15 cellular contexts compared by ENCODE assay signal in the genomic region with DNA sequence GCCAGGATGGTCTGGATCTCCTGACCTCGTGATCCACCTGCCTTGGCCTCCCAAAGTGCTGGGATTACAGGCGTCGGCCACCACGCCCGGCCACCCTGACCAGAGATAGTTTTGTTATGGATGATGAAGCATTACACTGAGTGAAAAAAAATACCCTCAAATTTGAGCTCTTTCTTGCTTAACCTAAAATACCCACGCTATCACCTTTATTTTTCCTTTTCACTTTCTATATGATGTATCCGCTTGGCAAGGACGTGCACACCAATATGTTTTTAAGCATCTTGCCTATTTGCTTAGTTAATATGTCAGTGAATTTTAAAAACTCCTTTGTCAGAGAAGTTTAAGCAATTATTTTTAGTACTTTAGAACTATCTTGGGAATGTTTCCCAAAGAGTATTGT.
"Had no signal": no experiment of that assay in that cellular context is flagged by ENCODE, and none has a peak within 500 bp of the region (broad histone marks: within the 10 kb centered on the region; RNA-seq: fewer than 3 reads in every experiment).

No MANE protein-coding gene starts in this region.

- H3K27me3 ChIP-seq: brain microvascular endothelial cell, dorsolateral prefrontal cortex, stomach had no signal

- H3K36me3 ChIP-seq: brain microvascular endothelial cell had no signal

- FAIRE-seq: TTC549 had no signal

- H3K4me3 ChIP-seq: dorsolateral prefrontal cortex, lower lobe of right lung, stomach had no signal

- H3K27me3 Mint-ChIP-seq: activated naive CD8-positive, alpha-beta T cell; activated T-cell treated with anti-CD3 and anti-CD28 coated beads, Interleukin-2, amount 50 U/mL, for 24 hours had no signal

- H3K79me2 ChIP-seq: parathyroid adenoma had no signal

- ATAC-seq: lower lobe of right lung had no signal

- DNase-seq: activated CD4-positive, CD25-positive, alpha-beta regulatory T cell; activated effector memory CD4-positive, alpha-beta T cell treated with anti-CD3 and anti-CD28 coated beads, Interleukin-2, amount 50 U/mL, for 16 hours; activated T-cell treated with anti-CD3 and anti-CD28 coated beads, Interleukin-2, amount 50 U/mL, for 24 hours; amygdala; brain microvascular endothelial cell; dorsolateral prefrontal cortex; hypothalamus; lower lobe of right lung; midbrain; stimulated activated CD4-positive, alpha-beta T cell treated with anti-CD3 and anti-CD28 coated beads, Interleukin-15, amount 100 ng/mL, for 24 hours; stimulated activated CD4-positive, alpha-beta T cell treated with anti-CD3 and anti-CD28 coated beads, Interleukin-4, amount 100 ng/mL, for 24 hours; stomach had no signal

- H3K9ac ChIP-seq: parathyroid adenoma had no signal

- H2AFZ ChIP-seq: parathyroid adenoma had no signal

- H3K27ac ChIP-seq: brain microvascular endothelial cell, dorsolateral prefrontal cortex, lower lobe of right lung, parathyroid adenoma, stomach had no signal

- H3K4me3 Mint-ChIP-seq: activated naive CD8-positive, alpha-beta T cell; activated T-cell treated with anti-CD3 and anti-CD28 coated beads, Interleukin-2, amount 50 U/mL, for 24 hours had no signal

- H3K27ac Mint-ChIP-seq: activated naive CD8-positive, alpha-beta T cell; activated T-cell treated with anti-CD3 and anti-CD28 coated beads, Interleukin-2, amount 50 U/mL, for 24 hours had no signal

- H3K4me1 ChIP-seq: lower lobe of right lung, parathyroid adenoma had no signal
